ENCODE assay signal across 1 cellular context in genomic region chr2:213416832-213417231, GRCh38.
TF ChIP-seq lines count a peak whose summit lies in the region.

No MANE protein-coding gene starts in this region.

TF ChIP-seq in WTC11, 78 proteins besides CTCF, POLR2A, EP300 and RAD21 (continued from another document):
- TF ChIP-seq, protein P1, sequence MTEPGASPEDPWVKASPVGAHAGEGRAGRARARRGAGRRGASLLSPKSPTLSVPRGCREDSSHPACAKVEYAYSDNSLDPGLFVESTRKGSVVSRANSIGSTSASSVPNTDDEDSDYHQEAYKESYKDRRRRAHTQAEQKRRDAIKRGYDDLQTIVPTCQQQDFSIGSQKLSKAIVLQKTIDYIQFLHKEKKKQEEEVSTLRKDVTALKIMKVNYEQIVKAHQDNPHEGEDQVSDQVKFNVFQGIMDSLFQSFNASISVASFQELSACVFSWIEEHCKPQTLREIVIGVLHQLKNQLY (CRISPR knock-in tag; IDR thresholded peaks at IDR 0.05): no peak
- no peak for TF ChIP-seq SOX15 (CRISPR knock-in tag; IDR thresholded peaks at IDR 0.05)
- TF ChIP-seq E2F5 (CRISPR knock-in tag; IDR thresholded peaks at IDR 0.05): no peak
- no peak for TF ChIP-seq USF1 (CRISPR knock-in tag; IDR thresholded peaks at IDR 0.05)
- TF ChIP-seq NFATC4 (CRISPR knock-in tag; IDR thresholded peaks at IDR 0.05): no peak
- TF ChIP-seq AFF4 (CRISPR knock-in tag; IDR thresholded peaks at IDR 0.05; ENCODE audit: borderline replicate concordance): no peak
- TF ChIP-seq, protein P2, sequence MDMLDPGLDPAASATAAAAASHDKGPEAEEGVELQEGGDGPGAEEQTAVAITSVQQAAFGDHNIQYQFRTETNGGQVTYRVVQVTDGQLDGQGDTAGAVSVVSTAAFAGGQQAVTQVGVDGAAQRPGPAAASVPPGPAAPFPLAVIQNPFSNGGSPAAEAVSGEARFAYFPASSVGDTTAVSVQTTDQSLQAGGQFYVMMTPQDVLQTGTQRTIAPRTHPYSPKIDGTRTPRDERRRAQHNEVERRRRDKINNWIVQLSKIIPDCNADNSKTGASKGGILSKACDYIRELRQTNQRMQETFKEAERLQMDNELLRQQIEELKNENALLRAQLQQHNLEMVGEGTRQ (CRISPR knock-in tag; IDR thresholded peaks at IDR 0.05): no peak
- no peak for TF ChIP-seq ZNF121 (CRISPR knock-in tag; IDR thresholded peaks at IDR 0.05)
- no peak for TF ChIP-seq ATF3 (CRISPR knock-in tag; conservative IDR thresholded peaks at IDR 0.05)
